In the genomic region with DNA sequence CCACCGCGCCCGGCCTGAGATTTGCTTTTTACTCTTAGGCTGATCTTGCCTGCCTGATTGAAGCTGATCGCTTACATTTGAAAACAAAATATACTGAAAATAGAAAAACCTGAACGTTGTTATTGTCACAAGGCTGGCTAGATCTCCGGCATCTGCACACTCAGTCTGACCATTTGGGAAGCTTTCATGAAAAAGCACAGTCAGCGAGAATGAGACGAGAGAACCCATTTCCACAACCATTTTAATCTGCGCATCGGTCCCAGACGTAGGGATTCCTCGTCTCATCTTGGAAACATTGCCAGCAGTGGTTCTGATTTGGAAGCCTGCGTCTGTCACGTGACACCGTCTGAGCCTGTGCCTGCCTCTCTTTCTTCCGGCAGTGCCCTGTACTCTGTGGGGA, we compare ENCODE assay signal across 20 cellular contexts. TPM values are rescaled to one million over a fixed set of nuclear protein-coding genes. Genes with fewer than 3 reads are reported as not detected.
DNase-seq lines count a peak whose midpoint lies in the region; ATAC-seq, FAIRE-seq and TF ChIP-seq lines count a peak whose summit lies in the region.
"Had no signal": no experiment of that assay in that cellular context is flagged by ENCODE, and none has a peak within 500 bp of the region (broad histone marks: within the 10 kb centered on the region; RNA-seq: fewer than 3 reads in every experiment).

No MANE protein-coding gene starts in this region.

- TF ChIP-seq RAD21 in HepG2 (CRISPR knock-in tag; IDR thresholded peaks at IDR 0.05) = no peak

- H3K27me3 Mint-ChIP-seq in neural progenitor cell (ENCODE audit: insufficient read depth, low read depth) = no peaks in the 10 kb centered on the region
- H3K27me3 Mint-ChIP-seq: CD4-positive, alpha-beta memory T cell had no signal

- DNase-seq in HepG2 (ENCODE audit: low spot score) = no peak
- DNase-seq in right lobe of liver = no peak
- no peak for DNase-seq in RWPE1 (ENCODE audit: low spot score)
- DNase-seq in neural progenitor cell (ENCODE audit: low spot score) = no peak
- DNase-seq in NCI-H1092 treated with DMSO at 0.1 percent for 48 hours (lab: John Stamatoyannopoulos, UW) = no peak
- no peak for DNase-seq in vagina (ENCODE audit: extremely low spot score in 2 of 2)
- DNase-seq: 8988T; C1 segment of cervical spinal cord; Caco-2; CD4-positive, alpha-beta memory T cell; DMS153; EL; GDM1; GOT3; HFFc6 had no signal

- no peak overlapping the region for H3K4me2 ChIP-seq in HepG2 (ENCODE audit: low read depth, low read length)
- no peak overlapping the region for H3K4me2 ChIP-seq in neural progenitor cell

- H2AFZ ChIP-seq in HepG2 (ENCODE audit: low read length) = no peak overlapping the region
- H2AFZ ChIP-seq in neural progenitor cell (replicated peaks) = no peak overlapping the region

- 91% methylated on average over 16 of the region's 16 CpGs for WGBS in HepG2 (ENCODE audit: low lambda C conversion rate)
- 75% methylated on average over 8 of the region's 16 CpGs for WGBS in right lobe of liver (ENCODE audit: insufficient coverage, low coverage, low lambda C conversion rate, missing lambda C conversion rate)

- H3K4me1 ChIP-seq in HepG2 (ENCODE audit: insufficient read depth, low read length) (no peaks in the 10 kb centered on the region), right lobe of liver (peaks cover 0 to 4% (median under 1%) of the 10 kb centered on the region in 4 donors), neural progenitor cell (no peaks in the 10 kb centered on the region), vagina (no peaks in the 10 kb centered on the region)
- H3K4me1 ChIP-seq: Caco-2, HAP-1 had no signal

- no peak for TF ChIP-seq EP300 in HepG2 (IDR thresholded peaks at IDR 0.05; ENCODE audit: low read depth in 2 of 2, low read length in 2 of 2)
- no peak for TF ChIP-seq EP300 in HepG2 (CRISPR knock-in tag; IDR thresholded peaks at IDR 0.05; ENCODE audit: borderline replicate concordance)

- H3K36me3 Mint-ChIP-seq in neural progenitor cell = peaks cover 38% of the 10 kb centered on the region

- H3K27me3 ChIP-seq in HepG2 (ENCODE audit: control insufficient read depth in 1 of 2, insufficient read depth in 2 of 2, low read length in 2 of 2) (no peaks in the 10 kb centered on the region), right lobe of liver (no peaks in the 10 kb centered on the region), neural progenitor cell (no peaks in the 10 kb centered on the region), vagina (no peaks in the 10 kb centered on the region)

- CTCF ChIA-PET in HepG2 (lab: Yijun Ruan, JAX; ENCODE audit: low intra/inter-chr PET ratio, low total read pairs) = no interaction called here
- CTCF ChIA-PET in RWPE1 (lab: Yijun Ruan, JAX) = no interaction called here

- BruUV-seq in HepG2 (replicated peaks; lab: Mats Ljungman, UMichigan) = no TSS peak

- H3K9ac ChIP-seq in HepG2 (ENCODE audit: insufficient read depth, low read depth, low read length) (no peak overlapping the region), neural progenitor cell (no peak overlapping the region)

- no peak for FAIRE-seq in HepG2 (lab: Jason Lieb, UNC)
- FAIRE-seq: GM12878, GM19239, H54 had no signal

- H3F3A ChIP-seq in neural progenitor cell (ENCODE audit: low read depth) = no peaks in the 10 kb centered on the region

- intact Hi-C loops in HepG2 (cut with micrococcal nuclease; ENCODE audit: unreplicated experiment) = no loop called here
- intact Hi-C loops in right lobe of liver (cut with DNase I) = no loop called here
- intact Hi-C loops in vagina (cut with DNase I) = no loop called here

- H3K9me3 Mint-ChIP-seq in neural progenitor cell = no peaks in the 10 kb centered on the region
- H3K9me3 Mint-ChIP-seq: HFFc6 had no signal

- POLR2A ChIA-PET in HepG2 (lab: Yijun Ruan, JAX) = interaction anchor here (2.2 kb wide), 1 partner anchor 21 kb away, joined by 5 read pairs; a partner anchor contains a TSS
- POLR2A ChIA-PET in RWPE1 (lab: Yijun Ruan, JAX; ENCODE audit: low non-redundant PET) = interaction anchor here (0.6 kb wide), 1 partner anchor 11 kb away, joined by 8 read pairs; no protein-coding TSS in a partner anchor

- no peak for TF ChIP-seq CTCF in HepG2 (CRISPR knock-in tag; IDR thresholded peaks at IDR 0.05)
- no peak for TF ChIP-seq CTCF in right lobe of liver (IDR thresholded peaks at IDR 0.05)
- no peak for TF ChIP-seq CTCF in RWPE1 (conservative IDR thresholded peaks at IDR 0.05; ENCODE audit: low read depth)
- no peak for TF ChIP-seq CTCF in neural progenitor cell (IDR thresholded peaks at IDR 0.05)
- TF ChIP-seq CTCF in vagina (IDR thresholded peaks at IDR 0.05) = no peak

- H3K9me3 ChIP-seq in HepG2 (ENCODE audit: low read length) = no peaks in the 10 kb centered on the region
- no peaks in the 10 kb centered on the region for H3K9me3 ChIP-seq in right lobe of liver
- H3K9me3 ChIP-seq in neural progenitor cell (ENCODE audit: low read depth) = no peaks in the 10 kb centered on the region
- H3K9me3 ChIP-seq in vagina = no peaks in the 10 kb centered on the region
- H3K9me3 ChIP-seq: Caco-2, HAP-1 had no signal

- in situ Hi-C loops in HepG2 (cut with HindIII; ENCODE audit: extremely low pct_ligation_motif_present, low pct_unique_long_range_greater_than_20kb) = no loop called here

- H4K20me1 ChIP-seq in HepG2 (ENCODE audit: insufficient read depth, low read length) (no peaks in the 10 kb centered on the region), neural progenitor cell (ENCODE audit: low read depth) (peaks cover 7% of the 10 kb centered on the region)

- no peak overlapping the region for H3K4me3 Mint-ChIP-seq in neural progenitor cell
- H3K4me3 Mint-ChIP-seq: CD4-positive, alpha-beta memory T cell; HFFc6 had no signal

- H3K4me1 Mint-ChIP-seq in neural progenitor cell = no peaks in the 10 kb centered on the region

- no peaks in the 10 kb centered on the region for H3K79me2 ChIP-seq in HepG2 (ENCODE audit: insufficient read depth, low read length)
- peaks cover 6% of the 10 kb centered on the region for H3K79me2 ChIP-seq in neural progenitor cell (ENCODE audit: low read depth)

- ATAC-seq in HepG2 (no peak), right lobe of liver (no peak), GM21825 (IDR thresholded peaks at IDR 0.05; ENCODE audit: unreplicated experiment) (no peak)
- ATAC-seq: GM12878 had no signal

- H3K27ac Mint-ChIP-seq in neural progenitor cell = peak overlapping the region; percentile 33
- H3K27ac Mint-ChIP-seq: HFFc6 had no signal

- H3K4me3 ChIP-seq in HepG2 (replicated peaks in 1 of 3; ENCODE audit: insufficient read depth in 1 of 3, low read depth in 2 of 3, low read length in 3 of 3) (no peak overlapping the region), right lobe of liver (no peak overlapping the region), neural progenitor cell (no peak overlapping the region), vagina (no peak overlapping the region)
- H3K4me3 ChIP-seq: GM12878, HAP-1 had no signal

- H3K36me3 ChIP-seq in HepG2 (replicated peaks in 1 of 2; ENCODE audit: control insufficient read depth in 1 of 2, insufficient read depth in 2 of 2, low read length in 2 of 2) = peaks cover 56 to 86% of the 10 kb centered on the region in 2 experiments
- peaks cover 0 to 51% (median 20%) of the 10 kb centered on the region in 4 donors for H3K36me3 ChIP-seq in right lobe of liver
- H3K36me3 ChIP-seq in neural progenitor cell = peaks cover 3% of the 10 kb centered on the region
- H3K36me3 ChIP-seq in vagina = peaks cover 0 to 78% of the 10 kb centered on the region in 2 donors

- no peak overlapping the region for H3K27ac ChIP-seq in HepG2 (ENCODE audit: extremely low read length, insufficient read depth, low read length)
- H3K27ac ChIP-seq in right lobe of liver = no peak overlapping the region
- H3K27ac ChIP-seq in RWPE1 = 0 out of 2 replicates have a peak overlapping the region, but pooled peaks have one; percentile 1
- no peak overlapping the region for H3K27ac ChIP-seq in neural progenitor cell
- no peak overlapping the region for H3K27ac ChIP-seq in vagina

- no peak for TF ChIP-seq POLR2A in HepG2 (IDR thresholded peaks at IDR 0.05; ENCODE audit: insufficient read depth in 1 of 2, low read depth in 2 of 2, low read length in 2 of 2)
- no peak for TF ChIP-seq POLR2A in right lobe of liver (IDR thresholded peaks at IDR 0.05)
- TF ChIP-seq POLR2A in vagina (IDR thresholded peaks at IDR 0.05) = no peak

RNA-seq across cellular contexts. Expression of a gene that starts 20.9 kb away (rescaled TPM):
- total RNA-seq in HepG2 (2016; rRNA removed; fragmentation: Illumina TruSeq; extraction: Trizol) (63.9 and 136 TPM in 2 replicates), right lobe of liver (10 to 100 TPM; 44.0 to 70.5 (median 57.0) TPM), neural progenitor cell (ENCODE audit: low replicate concordance) (122 and 240 TPM in 2 replicates), vagina (119 TPM)
- 47.1 and 47.6 TPM in 2 replicates for total RNA-seq in HepG2 (2016; cell fraction: cytosol; rRNA removed; fragmentation: Illumina TruSeq; extraction: Trizol; ENCODE audit: low read depth)
- 54.6 and 131 TPM in 2 replicates for total RNA-seq in HepG2 (2016; cell fraction: insoluble cytoplasmic fraction; rRNA removed; fragmentation: Illumina TruSeq; extraction: Trizol)
- 46.3 and 47.0 TPM in 2 replicates for total RNA-seq in HepG2 (2016; cell fraction: membrane; rRNA removed; fragmentation: Illumina TruSeq; extraction: Trizol)
- total RNA-seq in HepG2 (2016; cell fraction: nucleus; rRNA removed; fragmentation: Illumina TruSeq; extraction: Trizol) = 148 and 166 TPM in 2 replicates
- 66.0 and 77.5 TPM in 2 replicates for polyA plus RNA-seq in HepG2 (2011; rRNA removed)
- polyA plus RNA-seq in HepG2 (2011; cell fraction: cytosol; rRNA removed) = 41.6 and 46.2 TPM in 2 replicates
- 327 and 378 TPM in 2 replicates for polyA plus RNA-seq in HepG2 (2011; cell fraction: nucleus; rRNA removed)
- polyA plus RNA-seq in HepG2 (2012) = 69.0 and 72.2 TPM in 2 replicates
- 8.2 and 9.5 TPM in 2 replicates for polyA plus RNA-seq in HepG2 (2016; cell fraction: cytosol; fragmentation: Illumina TruSeq; extraction: Trizol; ENCODE audit: low read depth)
- 43.3 and 56.0 TPM in 2 replicates for polyA plus RNA-seq in HepG2 (2016; cell fraction: insoluble cytoplasmic fraction; fragmentation: Illumina TruSeq; extraction: Trizol; ENCODE audit: low read depth)
- polyA plus RNA-seq in HepG2 (2016; cell fraction: membrane; fragmentation: Illumina TruSeq; extraction: Trizol; ENCODE audit: low read depth) = 16.9 and 17.6 TPM in 2 replicates
- polyA plus RNA-seq in HepG2 (2016; cell fraction: nucleus; fragmentation: Illumina TruSeq; extraction: Trizol; ENCODE audit: insufficient read depth, low read depth) = 304 and 336 TPM in 2 replicates
- 76.1 and 106 TPM in 2 replicates for polyA minus RNA-seq in HepG2 (2011; rRNA and poly(A)+ RNA removed; ENCODE audit: low replicate concordance)
- 59.0 and 61.6 TPM in 2 replicates for polyA minus RNA-seq in HepG2 (2011; cell fraction: cytosol; rRNA and poly(A)+ RNA removed)
- 140 and 143 TPM in 2 replicates for polyA minus RNA-seq in HepG2 (2011; cell fraction: nucleus; rRNA and poly(A)+ RNA removed)

RNA-seq across cellular contexts. Expression of a gene that starts 31.4 kb away (rescaled TPM):
- total RNA-seq in HepG2 (2016; rRNA removed; fragmentation: Illumina TruSeq; extraction: Trizol) (2,988 and 3,233 TPM in 2 replicates), right lobe of liver (1,000 to 10,000 TPM in 2 of 6 experiments, 100 to 1,000 TPM in 4; 684 to 2,810 (median 731) TPM), neural progenitor cell (ENCODE audit: low replicate concordance) (1,914 and 5,602 TPM in 2 replicates), vagina (8,204 TPM)
- 6,142 and 6,743 TPM in 2 replicates for total RNA-seq in HepG2 (2016; cell fraction: cytosol; rRNA removed; fragmentation: Illumina TruSeq; extraction: Trizol; ENCODE audit: low read depth)
- total RNA-seq in HepG2 (2016; cell fraction: insoluble cytoplasmic fraction; rRNA removed; fragmentation: Illumina TruSeq; extraction: Trizol) = 3,074 and 3,414 TPM in 2 replicates
- total RNA-seq in HepG2 (2016; cell fraction: membrane; rRNA removed; fragmentation: Illumina TruSeq; extraction: Trizol) = 8,788 and 9,254 TPM in 2 replicates
- 1,061 and 1,137 TPM in 2 replicates for total RNA-seq in HepG2 (2016; cell fraction: nucleus; rRNA removed; fragmentation: Illumina TruSeq; extraction: Trizol)
- polyA plus RNA-seq in HepG2 (2011; rRNA removed) = 4,411 and 5,523 TPM in 2 replicates
- polyA plus RNA-seq in HepG2 (2011; cell fraction: cytosol; rRNA removed) = 4,701 and 9,932 TPM in 2 replicates
- 3,101 and 3,317 TPM in 2 replicates for polyA plus RNA-seq in HepG2 (2011; cell fraction: nucleus; rRNA removed)
- 3,379 and 4,912 TPM in 2 replicates for polyA plus RNA-seq in HepG2 (2012)
- 8,773 and 9,300 TPM in 2 replicates for polyA plus RNA-seq in HepG2 (2016; cell fraction: cytosol; fragmentation: Illumina TruSeq; extraction: Trizol; ENCODE audit: low read depth)
- polyA plus RNA-seq in HepG2 (2016; cell fraction: insoluble cytoplasmic fraction; fragmentation: Illumina TruSeq; extraction: Trizol; ENCODE audit: low read depth) = 3,767 and 4,135 TPM in 2 replicates
- 9,832 and 9,939 TPM in 2 replicates for polyA plus RNA-seq in HepG2 (2016; cell fraction: membrane; fragmentation: Illumina TruSeq; extraction: Trizol; ENCODE audit: low read depth)
- polyA plus RNA-seq in HepG2 (2016; cell fraction: nucleus; fragmentation: Illumina TruSeq; extraction: Trizol; ENCODE audit: insufficient read depth, low read depth) = 2,257 and 2,556 TPM in 2 replicates
- 1,096 and 3,482 TPM in 2 replicates for polyA minus RNA-seq in HepG2 (2011; rRNA and poly(A)+ RNA removed; ENCODE audit: low replicate concordance)
- 1,942 and 2,023 TPM in 2 replicates for polyA minus RNA-seq in HepG2 (2011; cell fraction: cytosol; rRNA and poly(A)+ RNA removed)
- 448 and 516 TPM in 2 replicates for polyA minus RNA-seq in HepG2 (2011; cell fraction: nucleus; rRNA and poly(A)+ RNA removed)

RNA-seq across cellular contexts. Expression of a gene that starts 38.7 kb away (rescaled TPM):
- total RNA-seq in HepG2 (2016; rRNA removed; fragmentation: Illumina TruSeq; extraction: Trizol) = 21.4 and 24.4 TPM in 2 replicates
- 54.2 and 55.2 TPM in 2 replicates for total RNA-seq in HepG2 (2016; cell fraction: cytosol; rRNA removed; fragmentation: Illumina TruSeq; extraction: Trizol; ENCODE audit: low read depth)
- total RNA-seq in HepG2 (2016; cell fraction: insoluble cytoplasmic fraction; rRNA removed; fragmentation: Illumina TruSeq; extraction: Trizol) = 17.9 and 22.3 TPM in 2 replicates
- total RNA-seq in HepG2 (2016; cell fraction: membrane; rRNA removed; fragmentation: Illumina TruSeq; extraction: Trizol) = 22.4 and 27.0 TPM in 2 replicates
- total RNA-seq in HepG2 (2016; cell fraction: nucleus; rRNA removed; fragmentation: Illumina TruSeq; extraction: Trizol) = 48.5 and 63.5 TPM in 2 replicates
- 38.4 and 42.3 TPM in 2 replicates for polyA plus RNA-seq in HepG2 (2011; rRNA removed)
- 31.1 and 36.3 TPM in 2 replicates for polyA plus RNA-seq in HepG2 (2011; cell fraction: cytosol; rRNA removed)
- polyA plus RNA-seq in HepG2 (2011; cell fraction: nucleus; rRNA removed) = 155 and 191 TPM in 2 replicates
- polyA plus RNA-seq in HepG2 (2012) = 78.6 and 89.8 TPM in 2 replicates
- 10.6 and 13.9 TPM in 2 replicates for polyA plus RNA-seq in HepG2 (2016; cell fraction: cytosol; fragmentation: Illumina TruSeq; extraction: Trizol; ENCODE audit: low read depth)
- 35.2 and 50.6 TPM in 2 replicates for polyA plus RNA-seq in HepG2 (2016; cell fraction: insoluble cytoplasmic fraction; fragmentation: Illumina TruSeq; extraction: Trizol; ENCODE audit: low read depth)
- polyA plus RNA-seq in HepG2 (2016; cell fraction: membrane; fragmentation: Illumina TruSeq; extraction: Trizol; ENCODE audit: low read depth) = 29.5 and 30.6 TPM in 2 replicates
- polyA plus RNA-seq in HepG2 (2016; cell fraction: nucleus; fragmentation: Illumina TruSeq; extraction: Trizol; ENCODE audit: insufficient read depth, low read depth) = 190 and 216 TPM in 2 replicates
- polyA minus RNA-seq in HepG2 (2011; rRNA and poly(A)+ RNA removed; ENCODE audit: low replicate concordance) = 38.6 and 64.5 TPM in 2 replicates
- 32.5 and 37.0 TPM in 2 replicates for polyA minus RNA-seq in HepG2 (2011; cell fraction: cytosol; rRNA and poly(A)+ RNA removed)
- polyA minus RNA-seq in HepG2 (2011; cell fraction: nucleus; rRNA and poly(A)+ RNA removed) = 104 and 109 TPM in 2 replicates
- total RNA-seq in right lobe of liver = 10 to 100 TPM; 26.2 to 65.8 (median 41.6) TPM
- 47.3 and 68.1 TPM in 2 replicates for total RNA-seq in neural progenitor cell (ENCODE audit: low replicate concordance)
- 135 TPM for total RNA-seq in vagina

RNA-seq across cellular contexts. Expression of a gene that starts 46.5 kb away (rescaled TPM):
- total RNA-seq in HepG2 (2016; rRNA removed; fragmentation: Illumina TruSeq; extraction: Trizol) (not detected in 2 replicates), right lobe of liver (1 to 10 TPM in 2 of 6 experiments, under 1 TPM in 4; 0.33 to 3.7 (median 0.77) TPM), neural progenitor cell (ENCODE audit: low replicate concordance) (5.2 and 21.1 TPM in 2 replicates), vagina (4.9 TPM)
- not detected in 2 replicates for total RNA-seq in HepG2 (2016; cell fraction: cytosol; rRNA removed; fragmentation: Illumina TruSeq; extraction: Trizol; ENCODE audit: low read depth)
- total RNA-seq in HepG2 (2016; cell fraction: insoluble cytoplasmic fraction; rRNA removed; fragmentation: Illumina TruSeq; extraction: Trizol) = 0.15 TPM in 1 of 2 replicates, not detected in the other
- total RNA-seq in HepG2 (2016; cell fraction: membrane; rRNA removed; fragmentation: Illumina TruSeq; extraction: Trizol) = not detected in 2 replicates
- total RNA-seq in HepG2 (2016; cell fraction: nucleus; rRNA removed; fragmentation: Illumina TruSeq; extraction: Trizol) = not detected in 2 replicates
- 0.59 and 2.1 TPM in 2 replicates for polyA plus RNA-seq in HepG2 (2011; rRNA removed)
- 0.19 and 0.32 TPM in 2 replicates for polyA plus RNA-seq in HepG2 (2011; cell fraction: cytosol; rRNA removed)
- polyA plus RNA-seq in HepG2 (2011; cell fraction: nucleus; rRNA removed) = 4.5 and 6.2 TPM in 2 replicates
- 0.27 and 0.35 TPM in 2 replicates for polyA plus RNA-seq in HepG2 (2012)
- polyA plus RNA-seq in HepG2 (2016; cell fraction: cytosol; fragmentation: Illumina TruSeq; extraction: Trizol; ENCODE audit: low read depth) = not detected in 2 replicates
- polyA plus RNA-seq in HepG2 (2016; cell fraction: insoluble cytoplasmic fraction; fragmentation: Illumina TruSeq; extraction: Trizol; ENCODE audit: low read depth) = not detected in 2 replicates
- polyA plus RNA-seq in HepG2 (2016; cell fraction: membrane; fragmentation: Illumina TruSeq; extraction: Trizol; ENCODE audit: low read depth) = 0.06 TPM in 1 of 2 replicates, not detected in the other
- polyA plus RNA-seq in HepG2 (2016; cell fraction: nucleus; fragmentation: Illumina TruSeq; extraction: Trizol; ENCODE audit: insufficient read depth, low read depth) = 0.52 and 1.2 TPM in 2 replicates
- polyA minus RNA-seq in HepG2 (2011; rRNA and poly(A)+ RNA removed; ENCODE audit: low replicate concordance) = 0.58 and 25.2 TPM in 2 replicates
- polyA minus RNA-seq in HepG2 (2011; cell fraction: cytosol; rRNA and poly(A)+ RNA removed) = not detected in 2 replicates
- 0.26 and 0.99 TPM in 2 replicates for polyA minus RNA-seq in HepG2 (2011; cell fraction: nucleus; rRNA and poly(A)+ RNA removed)
